Comparison of ENCODE assay signal across 8 cellular contexts in the genomic region with DNA sequence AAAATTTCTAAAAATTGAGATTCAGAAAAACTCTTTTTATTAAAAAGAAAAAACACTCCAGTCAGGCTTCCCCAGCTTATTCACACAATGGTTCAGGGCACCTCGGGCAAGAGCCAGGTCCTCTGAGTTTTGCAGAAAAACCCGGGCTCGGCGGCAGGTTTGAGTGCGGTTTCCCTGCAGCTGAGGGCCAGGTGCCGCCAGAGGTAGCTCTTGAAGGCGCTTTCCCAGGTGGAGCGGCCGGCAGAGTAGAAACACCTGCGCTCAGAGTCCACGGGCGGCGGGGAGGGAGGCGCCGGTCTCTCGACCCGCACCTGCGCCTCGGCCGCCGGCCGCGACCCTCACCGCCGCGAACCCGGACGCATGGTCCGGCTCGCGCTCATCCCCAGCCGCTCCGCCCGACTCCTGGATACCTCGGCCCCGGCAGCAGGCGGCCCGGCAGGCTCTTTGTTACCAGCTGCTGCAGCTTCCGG. TPM values are rescaled to one million over a fixed set of nuclear protein-coding genes. Genes with fewer than 3 reads are reported as not detected.
A peak's percentile ranks its signal among the peaks of the same experiment; 100 is the strongest.
DNase-seq lines count a peak whose midpoint lies in the region; ATAC-seq and TF ChIP-seq lines count a peak whose summit lies in the region.

No MANE protein-coding gene starts in this region.

- peaks cover 93% of the 10 kb centered on the region for H3K79me2 ChIP-seq in OCI-LY7 (ENCODE audit: insufficient read depth, low read depth, low read length)

- H3K36me3 Mint-ChIP-seq in endothelial cell (ENCODE audit: low read depth, unreplicated experiment) = no peaks in the 10 kb centered on the region

- H3K27ac ChIP-seq in OCI-LY7 (ENCODE audit: low read depth, low read length, poor library complexity, severe bottlenecking) = peak overlapping the region; percentile 80

- peaks cover 2% of the 10 kb centered on the region for H3K27me3 Mint-ChIP-seq in endothelial cell (ENCODE audit: unreplicated experiment)

- H3K27ac Mint-ChIP-seq in endothelial cell (ENCODE audit: unreplicated experiment) = peak overlapping the region; percentile 82

- ATAC-seq in HG02610 (IDR thresholded peaks at IDR 0.05; ENCODE audit: unreplicated experiment) = peak; percentile 30

- H3K9me3 ChIP-seq in OCI-LY7 (ENCODE audit: low read length) = no peaks in the 10 kb centered on the region

- no peak overlapping the region; the same call in 1 of the 2 replicates for H2AFZ ChIP-seq in OCI-LY7 (ENCODE audit: low read length)

- peaks cover 36% of the 10 kb centered on the region for H3K4me1 ChIP-seq in OCI-LY7 (ENCODE audit: insufficient read depth, low read length, poor library complexity, severe bottlenecking)

- peak overlapping the region; percentile 87 for H3K4me2 ChIP-seq in OCI-LY7 (ENCODE audit: low read length)

- peak overlapping the region; percentile 98 for H3K4me3 Mint-ChIP-seq in endothelial cell (ENCODE audit: unreplicated experiment)

- no peaks in the 10 kb centered on the region for H3K9me2 ChIP-seq in OCI-LY7 (ENCODE audit: insufficient read depth, low read length)

- 0 out of 2 replicates have a peak, but pooled peaks have one; percentile 21 for TF ChIP-seq CTCF in OCI-LY7 (conservative IDR thresholded peaks at IDR 0.05; ENCODE audit: low read length)
- TF ChIP-seq CTCF in endothelial cell (IDR thresholded peaks at IDR 0.05; ENCODE audit: unreplicated experiment) = no peak

- peak; percentile 11 for DNase-seq in NCI-H510A (lab: John Stamatoyannopoulos, UW)
- DNase-seq in NCI-H510A treated with DMSO at 0.1 percent for 48 hours (lab: John Stamatoyannopoulos, UW) = no peak
- no peak for DNase-seq in OCI-LY7 (ENCODE audit: low spot score)
- no peak for DNase-seq in endothelial cell (ENCODE audit: low spot score)
- peak; percentile 39 for DNase-seq in occipital lobe (lab: John Stamatoyannopoulos, UW)
- no peak for DNase-seq in CD1c-positive myeloid dendritic cell (ENCODE audit: extremely low spot score)
- DNase-seq in inferior parietal cortex (ENCODE audit: extremely low spot score) = no peak

- CTCF ChIA-PET in OCI-LY7 (lab: Charles Lee; ENCODE audit: unreplicated experiment) = no interaction called here

- no peaks in the 10 kb centered on the region for H3K9me3 Mint-ChIP-seq in endothelial cell (ENCODE audit: unreplicated experiment)

- H3K4me1 Mint-ChIP-seq in endothelial cell (ENCODE audit: unreplicated experiment) = peaks cover 33% of the 10 kb centered on the region

- H3K36me3 ChIP-seq in OCI-LY7 (ENCODE audit: insufficient read depth, low read length) = peaks cover 34% of the 10 kb centered on the region

- H4K20me1 ChIP-seq in OCI-LY7 (ENCODE audit: insufficient read depth, low read length) = peaks cover 23% of the 10 kb centered on the region

- peak overlapping the region; percentile 93 for H3K4me3 ChIP-seq in OCI-LY7 (ENCODE audit: low read depth, low read length, poor library complexity, severe bottlenecking)

- POLR2A ChIA-PET in OCI-LY7 (lab: Charles Lee) = interaction anchor here (0.6 to 1.8 kb wide), 9 partner anchors 9 to 551 kb away, joined by 3 to 7 read pairs (median 4); no protein-coding TSS in a partner anchor

- intact Hi-C loops in OCI-LY7 (cut with micrococcal nuclease; ENCODE audit: unreplicated experiment) = loop anchor here (2.0 to 10.0 kb wide), 4 partner anchors 563 to 1980 kb away; a partner anchor contains a TSS

- BruUV-seq in OCI-LY7 (replicated peaks; lab: Mats Ljungman, UMichigan) = no TSS peak

RNA-seq across cellular contexts. Expression of a gene that starts 0.4 kb away (rescaled TPM):
- 35.3 and 43.3 TPM in 2 replicates for total RNA-seq in OCI-LY7 (2014; rRNA removed; shearing (Covaris generic))
- 85.8 and 103 TPM in 2 replicates for total RNA-seq in OCI-LY7 (2022)
- 61.3 TPM for total RNA-seq in endothelial cell (ENCODE audit: unreplicated experiment)
- total RNA-seq in occipital lobe = 33.1 TPM

RNA-seq across cellular contexts. Expression of a gene that starts 0.8 kb away (rescaled TPM):
- 26.8 and 28.6 TPM in 2 replicates for total RNA-seq in OCI-LY7 (2014; rRNA removed; shearing (Covaris generic))
- total RNA-seq in OCI-LY7 (2022) (35.4 and 39.4 TPM in 2 replicates), endothelial cell (ENCODE audit: unreplicated experiment) (26.9 TPM), occipital lobe (51.8 TPM)

RNA-seq across cellular contexts. Expression of a gene that starts 46.8 kb away (rescaled TPM):
- not detected in 2 replicates for total RNA-seq in OCI-LY7 (2014; rRNA removed; shearing (Covaris generic))
- not detected in 2 replicates for total RNA-seq in OCI-LY7 (2022)
- total RNA-seq in endothelial cell (ENCODE audit: unreplicated experiment) = 0.18 TPM
- 0.16 TPM for total RNA-seq in occipital lobe

Comparison
In these comparisons a context has a peak if more than half of its experiments do, and no peak if none do; other contexts are left out.
1. DNase-seq: peak in NCI-H510A (single experiment) and occipital lobe (single experiment); none in NCI-H510A treated with DMSO at 0.1 percent for 48 hours (single experiment), OCI-LY7 (single experiment), endothelial cell (single experiment), CD1c-positive myeloid dendritic cell (single experiment) and inferior parietal cortex (single experiment).